Comparison of ENCODE assay signal across 7 cellular contexts in genomic region chr17:1999557-2000251, GRCh38. TPM values are rescaled to one million over a fixed set of nuclear protein-coding genes. Genes with fewer than 3 reads are reported as not detected.
DNase-seq lines count a peak whose midpoint lies in the region; ATAC-seq and TF ChIP-seq lines count a peak whose summit lies in the region.

No MANE protein-coding gene starts in this region.

- DNase-seq in KBM-7 (peak; percentile 79), heart left ventricle (peak; percentile 63 to 80 (median 73)), sciatic nerve (ENCODE audit: low spot score) (no peak), OCI-M1 (lab: John Stamatoyannopoulos, UW) (no peak)
- DNase-seq in effector memory CD4-positive, alpha-beta T cell: no peak

- peaks cover 0 to 55% (median 24%) of the 10 kb centered on the region in 12 donors for H3K4me1 ChIP-seq in heart left ventricle
- H3K4me1 ChIP-seq in effector memory CD4-positive, alpha-beta T cell (ENCODE audit: control insufficient read depth, insufficient read depth, low read length, poor library complexity, severe bottlenecking): no peaks in the 10 kb centered on the region

- H3K27me3 ChIP-seq in heart left ventricle: peaks cover 0 to 22% (median 0%) of the 10 kb centered on the region in 9 donors
- H3K27me3 ChIP-seq in effector memory CD4-positive, alpha-beta T cell (replicated peaks; ENCODE audit: control insufficient read depth, insufficient read depth, low read length, poor library complexity, severe bottlenecking): peaks cover 8% of the 10 kb centered on the region

- in situ Hi-C loops in KBM-7 (cut with MboI; ENCODE audit: low pct_unique_long_range_greater_than_20kb, low sequenced_read_pairs): no loop called here

- H3K27ac ChIP-seq in VCaP (peak overlapping the region; percentile 95), heart left ventricle (peak overlapping the region; percentile 80 to 97 (median 88))
- H3K27ac ChIP-seq in effector memory CD4-positive, alpha-beta T cell (ENCODE audit: insufficient read depth, low read length, poor library complexity, severe bottlenecking): no peak overlapping the region

- TF ChIP-seq CTCF in VCaP (conservative IDR thresholded peaks at IDR 0.05) (no peak), heart left ventricle (IDR thresholded peaks at IDR 0.05) (no peak)

- ATAC-seq in heart left ventricle (peak; percentile 80 to 93 (median 88)), sciatic nerve (peak; percentile 76), HG02678 (IDR thresholded peaks at IDR 0.05; ENCODE audit: unreplicated experiment) (no peak)

- no peaks in the 10 kb centered on the region for H3K9me3 ChIP-seq in heart left ventricle
- no peaks in the 10 kb centered on the region for H3K9me3 ChIP-seq in effector memory CD4-positive, alpha-beta T cell (ENCODE audit: control insufficient read depth, low read length)

- TF ChIP-seq POLR2A in heart left ventricle (IDR thresholded peaks at IDR 0.05): no peak

- H3K4me3 ChIP-seq in heart left ventricle: peak overlapping the region in 2 of 12 donors; percentile 3 to 22
- H3K4me3 ChIP-seq in effector memory CD4-positive, alpha-beta T cell (ENCODE audit: insufficient read depth, low read depth, low read length, poor library complexity, severe bottlenecking): no peak overlapping the region

- WGBS in heart left ventricle, 4 donors: 11 to 21% (median 15%) methylated on average over 9 to 13 of the region's 13 CpGs

- intact Hi-C loops in heart left ventricle (cut with DNase I): loop anchor here in 1 of 10 donors (5.0 kb wide), 1 partner anchor 52 kb away; no protein-coding TSS in a partner anchor
- intact Hi-C loops in sciatic nerve (cut with DNase I): no loop called here

- no peaks in the 10 kb centered on the region for H3K36me3 ChIP-seq in heart left ventricle
- H3K36me3 ChIP-seq in effector memory CD4-positive, alpha-beta T cell (ENCODE audit: control insufficient read depth, insufficient read depth, low read length): no peaks in the 10 kb centered on the region

RNA-seq across cellular contexts. Expression of gene RTN4RL1, which starts 25.4 kb away (rescaled TPM):
- total RNA-seq in heart left ventricle: 1 to 10 TPM; 1.7 to 4.2 (median 2.7) TPM
- 1 to 10 TPM; 2.2 to 4.9 TPM for polyA plus RNA-seq in heart left ventricle
- 5.8 TPM for total RNA-seq in sciatic nerve

RNA-seq across cellular contexts. Expression of gene DPH1, which starts 30.2 kb away (rescaled TPM):
- total RNA-seq in heart left ventricle: 10 to 100 TPM; 14.0 to 38.1 (median 27.6) TPM
- 10 to 100 TPM; 18.8 to 23.4 TPM for polyA plus RNA-seq in heart left ventricle
- 37.7 TPM for total RNA-seq in sciatic nerve

RNA-seq across cellular contexts. Expression of gene OVCA2, which starts 42.1 kb away (rescaled TPM):
- 10 to 100 TPM; 16.0 to 30.2 (median 20.0) TPM for total RNA-seq in heart left ventricle
- 10 to 100 TPM; 26.6 to 52.4 TPM for polyA plus RNA-seq in heart left ventricle
- 12.9 TPM for total RNA-seq in sciatic nerve

RNA-seq across cellular contexts. Expression of gene HIC1, which starts 55.2 kb away (rescaled TPM):
- total RNA-seq in heart left ventricle (10 to 100 TPM in 7 of 9 donors, 1 to 10 TPM in 2; 8.9 to 29.6 (median 16.7) TPM), sciatic nerve (85.0 TPM)
- 10 to 100 TPM in 1 of 2 donors, 1 to 10 TPM in 1; 8.3 to 11.7 TPM for polyA plus RNA-seq in heart left ventricle

Comparison
In these comparisons a context has a peak if more than half of its experiments do, and no peak if none do; other contexts are left out.
1. DNase-seq: peak in KBM-7 (single experiment) and heart left ventricle (5 of 5); none in sciatic nerve (single experiment), effector memory CD4-positive, alpha-beta T cell (0 of 3) and OCI-M1 (single experiment).